8 cellular contexts compared by ENCODE assay signal in the genomic region with DNA sequence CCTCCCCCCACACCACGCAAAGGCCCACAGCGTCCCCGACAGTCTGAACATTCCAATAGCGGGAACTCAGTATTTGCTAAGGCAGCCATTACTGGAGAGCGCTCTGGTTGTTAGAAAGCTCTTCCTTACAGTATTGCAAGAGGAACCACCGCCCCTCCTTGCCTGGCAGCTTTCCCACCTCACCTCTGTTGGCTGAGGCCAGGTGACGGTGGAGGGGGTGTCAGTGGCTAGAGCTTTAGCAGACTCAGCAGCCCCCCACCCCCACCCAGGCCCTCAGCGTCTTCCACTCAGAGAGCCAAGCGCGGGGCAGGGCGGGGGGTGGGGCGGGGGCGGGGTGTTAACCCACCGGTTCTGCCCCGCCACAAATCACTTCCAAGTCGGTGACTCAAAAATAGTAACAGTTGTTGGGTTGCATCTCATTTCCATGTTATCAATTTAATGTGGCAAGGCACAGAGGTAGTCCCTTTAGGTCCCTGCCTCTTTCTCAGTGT. TPM values are rescaled to one million over a fixed set of nuclear protein-coding genes. Genes with fewer than 3 reads are reported as not detected.
A peak's percentile ranks its signal among the peaks of the same experiment; 100 is the strongest.
DNase-seq lines count a peak whose midpoint lies in the region; ATAC-seq and TF ChIP-seq lines count a peak whose summit lies in the region.

No MANE protein-coding gene starts in this region.

- peak overlapping the region; percentile 98 for H2BK120ac ChIP-seq in trophoblast cell (ENCODE audit: insufficient read depth, low read length, poor library complexity)

- H2AK5ac ChIP-seq in trophoblast cell (ENCODE audit: low read length): no peak overlapping the region

- WGBS in heart left ventricle, 4 donors: 2 to 5% (median 3%) methylated on average over 8 to 16 of the region's 16 CpGs
- WGBS in trophoblast cell (ENCODE audit: extremely low coverage, insufficient coverage, insufficient read length): no CpG with 5 or more reads among the region's 16 CpGs

- ATAC-seq in heart left ventricle (no peak), Right ventricle myocardium superior (ENCODE audit: poor library complexity) (no peak), GM21723 (IDR thresholded peaks at IDR 0.05; ENCODE audit: unreplicated experiment) (no peak)

- no peak for TF ChIP-seq POLR2A in heart left ventricle (IDR thresholded peaks at IDR 0.05)

- H3K23ac ChIP-seq in trophoblast cell (ENCODE audit: low read length): no peak overlapping the region

- H3K79me1 ChIP-seq in trophoblast cell (ENCODE audit: low read length): peaks cover 32% of the 10 kb centered on the region

- peak overlapping the region; percentile 97 for H3K14ac ChIP-seq in trophoblast cell (ENCODE audit: low read length)

- peak overlapping the region; percentile 78 for H2BK12ac ChIP-seq in trophoblast cell (ENCODE audit: low read length)

- H4K8ac ChIP-seq in trophoblast cell (ENCODE audit: low read depth, low read length): peak overlapping the region; percentile 100

- H3K18ac ChIP-seq in trophoblast cell (ENCODE audit: low read length): peak overlapping the region; percentile 98

- peak overlapping the region; percentile 94 for H4K91ac ChIP-seq in trophoblast cell (ENCODE audit: low read depth, low read length)

- DNase-seq in heart left ventricle (peak in 2 of 5 donors; percentile 52 to 66), Right ventricle myocardium superior (no peak), NCI-H2196 (lab: John Stamatoyannopoulos, UW; ENCODE audit: unreplicated experiment) (peak; percentile 24), fibroblast of the aortic adventitia (ENCODE audit: low read depth) (peak; percentile 47), trophoblast cell (peak in 1 of 2 donors; percentile 18), Ammon's horn (ENCODE audit: low spot score) (no peak)
- peak; percentile 70 for DNase-seq in activated CD8-positive, alpha-beta memory T cell treated with anti-CD3 and anti-CD28 coated beads, Interleukin-2, amount 50 U/mL, for 48 hours

- H3K27ac ChIP-seq in heart left ventricle (peak overlapping the region; percentile 76 to 99 (median 96)), trophoblast cell (ENCODE audit: low read depth, low read length) (peak overlapping the region; percentile 89)

- no peak overlapping the region for H3K9ac ChIP-seq in trophoblast cell (ENCODE audit: low read length)

- H3K9me3 ChIP-seq in heart left ventricle: no peaks in the 10 kb centered on the region
- H3K9me3 ChIP-seq in trophoblast cell (ENCODE audit: insufficient read depth, low read depth, low read length): peaks cover 3% of the 10 kb centered on the region

- H3K4me1 ChIP-seq in heart left ventricle (peaks cover 2 to 90% (median 70%) of the 10 kb centered on the region in 12 donors), trophoblast cell (ENCODE audit: control insufficient read depth in 1 of 2, insufficient read depth in 2 of 2, low read length in 2 of 2) (peaks cover 39 to 47% of the 10 kb centered on the region in 2 experiments)

- peak in 1 of 12 donors; percentile 6 for TF ChIP-seq CTCF in heart left ventricle (IDR thresholded peaks at IDR 0.05)
- TF ChIP-seq CTCF in fibroblast of the aortic adventitia (IDR thresholded peaks at IDR 0.05; ENCODE audit: insufficient read depth, low read length): no peak

- peaks cover 0 to 28% (median 0%) of the 10 kb centered on the region in 9 donors for H3K27me3 ChIP-seq in heart left ventricle
- H3K27me3 ChIP-seq in trophoblast cell (ENCODE audit: insufficient read depth, low read length): peaks cover 32% of the 10 kb centered on the region

- H2BK5ac ChIP-seq in trophoblast cell (ENCODE audit: low read depth, low read length, poor library complexity): peak overlapping the region; percentile 84

- peak overlapping the region; percentile 95 for H4K12ac ChIP-seq in trophoblast cell (ENCODE audit: low read depth, low read length)

- peak overlapping the region; percentile 88 for H3K4ac ChIP-seq in trophoblast cell (ENCODE audit: low read depth, low read length)

- H2AFZ ChIP-seq in trophoblast cell (ENCODE audit: insufficient read depth, low read length, poor library complexity): peak overlapping the region; percentile 96

- H3K4me3 ChIP-seq in heart left ventricle: peak overlapping the region; percentile 19 to 97 (median 85)
- H3K4me3 ChIP-seq in fibroblast of the aortic adventitia (ENCODE audit: low read depth, low read length): peak overlapping the region; percentile 55
- H3K4me3 ChIP-seq in trophoblast cell (ENCODE audit: low read depth, low read length): no peak overlapping the region

- peak overlapping the region; percentile 94 for H3K4me2 ChIP-seq in trophoblast cell (ENCODE audit: low read length)

- H3K79me2 ChIP-seq in trophoblast cell (ENCODE audit: control insufficient read depth, insufficient read depth, low read length, poor library complexity): peaks cover 9% of the 10 kb centered on the region

- intact Hi-C loops in heart left ventricle (cut with DNase I): loop anchor here in 9 of 10 donors (1.0 to 10.0 kb wide), 6 partner anchors 60 to 102 kb away; a partner anchor contains a TSS
- intact Hi-C loops in Right ventricle myocardium superior (cut with DNase I): loop anchor here (5.0 kb wide), 1 partner anchor 72 kb away; a partner anchor contains a TSS

- H3K36me3 ChIP-seq in heart left ventricle (no peaks in the 10 kb centered on the region), trophoblast cell (ENCODE audit: control insufficient read depth in 1 of 2, insufficient read depth in 2 of 2, low read length in 2 of 2) (no peaks in the 10 kb centered on the region)

RNA-seq across cellular contexts. Expression of a gene that starts 2.3 kb away (rescaled TPM):
- total RNA-seq in heart left ventricle (10 to 100 TPM; 17.8 to 25.9 (median 23.6) TPM), Right ventricle myocardium superior (27.5 TPM), fibroblast of the aortic adventitia (ENCODE audit: low replicate concordance) (15.5 and 15.6 TPM in 2 replicates)
- 10 to 100 TPM; 19.5 to 19.9 TPM for polyA plus RNA-seq in heart left ventricle
- 8.0 and 8.7 TPM in 2 replicates for polyA plus RNA-seq in trophoblast cell (2013)

RNA-seq across cellular contexts. Expression of a gene that starts 2.6 kb away (rescaled TPM):
- 1 to 10 TPM; 1.2 to 3.1 (median 2.1) TPM for total RNA-seq in heart left ventricle
- polyA plus RNA-seq in heart left ventricle: 1 to 10 TPM; 1.1 to 2.1 TPM
- total RNA-seq in Right ventricle myocardium superior: 1.0 TPM
- total RNA-seq in fibroblast of the aortic adventitia (ENCODE audit: low replicate concordance): 4.3 and 4.9 TPM in 2 replicates
- polyA plus RNA-seq in trophoblast cell (2013): 0.14 and 0.25 TPM in 2 replicates

RNA-seq across cellular contexts. Expression of a gene that starts 3.3 kb away (rescaled TPM):
- total RNA-seq in heart left ventricle (10 to 100 TPM in 1 of 9 donors, 1 to 10 TPM in 8; 1.3 to 17.9 (median 3.1) TPM), Right ventricle myocardium superior (4.2 TPM), fibroblast of the aortic adventitia (ENCODE audit: low replicate concordance) (32.0 and 41.5 TPM in 2 replicates)
- 1 to 10 TPM; 2.2 to 4.3 TPM for polyA plus RNA-seq in heart left ventricle
- polyA plus RNA-seq in trophoblast cell (2013): 0.44 and 0.45 TPM in 2 replicates

RNA-seq across cellular contexts. Expression of a gene that starts 20.0 kb away (rescaled TPM):
- total RNA-seq in heart left ventricle (10 to 100 TPM; 11.0 to 28.2 (median 16.7) TPM), Right ventricle myocardium superior (12.4 TPM), fibroblast of the aortic adventitia (ENCODE audit: low replicate concordance) (4.3 and 12.1 TPM in 2 replicates)
- polyA plus RNA-seq in heart left ventricle: 10 to 100 TPM in 1 of 2 donors, 1 to 10 TPM in 1; 8.6 to 15.3 TPM
- polyA plus RNA-seq in trophoblast cell (2013): 13.2 and 14.1 TPM in 2 replicates

Comparison
In these comparisons a context has a peak if more than half of its experiments do, and no peak if none do; other contexts are left out.
1. DNase-seq: peak in NCI-H2196 (single experiment), activated CD8-positive, alpha-beta memory T cell treated with anti-CD3 and anti-CD28 coated beads, Interleukin-2, amount 50 U/mL, for 48 hours (single experiment) and fibroblast of the aortic adventitia (single experiment); none in Right ventricle myocardium superior (single experiment) and Ammon's horn (single experiment).